ENCODE assay signal across 21 cellular contexts in the genomic region with DNA sequence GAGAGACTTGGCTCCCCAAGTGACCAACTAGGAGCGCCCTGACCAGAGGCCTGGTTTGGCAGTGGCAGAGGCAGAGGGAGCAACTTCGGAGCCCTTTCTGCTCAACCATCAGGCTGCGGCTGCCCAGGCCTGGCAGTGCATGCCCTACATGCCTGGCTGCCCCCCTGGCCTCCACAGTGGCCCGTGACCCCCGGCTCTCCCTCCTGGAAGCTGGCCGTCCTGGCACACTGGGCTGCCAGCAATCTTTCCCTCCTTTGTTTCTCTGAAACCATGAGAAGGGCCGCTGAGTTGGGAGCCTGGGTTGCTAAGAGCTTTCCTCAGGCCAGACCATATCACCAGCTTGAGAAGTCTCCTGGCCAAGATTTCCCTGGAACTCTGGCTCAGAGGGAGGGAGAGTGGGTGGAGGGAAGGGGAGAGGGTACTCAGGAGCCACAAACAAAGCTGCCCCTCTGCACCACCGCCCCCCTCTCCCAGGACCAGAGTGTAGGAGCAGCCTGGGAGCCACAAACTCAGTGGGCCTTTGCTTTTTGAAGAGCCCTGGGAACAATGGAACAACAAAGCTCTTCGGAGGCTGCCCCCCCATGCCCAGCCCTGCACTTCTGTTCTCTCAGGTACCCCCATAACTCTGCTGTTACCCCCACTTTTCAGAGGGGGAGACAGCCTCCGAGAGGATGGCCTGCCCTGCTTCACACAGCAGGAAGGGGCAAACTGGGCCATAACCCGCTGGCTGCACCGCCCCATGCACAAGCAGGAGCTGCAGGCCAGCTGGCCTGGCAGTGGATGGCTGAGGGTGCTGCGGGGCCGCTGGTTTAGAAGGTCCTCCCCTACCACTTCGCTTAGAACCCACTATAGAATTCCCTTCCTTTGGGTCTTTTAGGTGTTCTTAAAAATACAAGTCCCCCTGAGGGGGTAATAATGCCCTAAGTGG. TPM values are rescaled to one million over a fixed set of nuclear protein-coding genes. Genes with fewer than 3 reads are reported as not detected.
DNase-seq lines count a peak whose midpoint lies in the region; TF ChIP-seq lines count a peak whose summit lies in the region.
"Had no signal": no experiment of that assay in that cellular context is flagged by ENCODE, and none has a peak within 500 bp of the region (broad histone marks: within the 10 kb centered on the region; RNA-seq: fewer than 3 reads in every experiment).

No MANE protein-coding gene starts in this region.

- no peak for DNase-seq in activated CD4-positive, alpha-beta T cell treated with anti-CD3 and anti-CD28 coated beads, Interleukin-2, amount 10 ng/mL, durations not matched to agents 24 days and 14 days
- DNase-seq in activated CD4-positive, alpha-beta T cell treated with anti-CD3 and anti-CD28 coated beads, Interleukin-2, amount 10 ng/mL, durations not matched to agents 7 days and 5 days: no peak
- DNase-seq in left ventricle myocardium inferior (no peak), osteoblast (ENCODE audit: insufficient read length, low spot score, missing footprints) (peak; percentile 18), T-helper 2 cell (no peak), NCI-H146 (lab: John Stamatoyannopoulos, UW) (no peak), DMS114 treated with DMSO at 0.1 percent for 48 hours (lab: John Stamatoyannopoulos, UW; ENCODE audit: unreplicated experiment) (no peak)
- DNase-seq: activated CD4-positive, alpha-beta T cell treated with anti-CD3 and anti-CD28 coated beads for 36 hours; activated naive CD8-positive, alpha-beta T cell treated with anti-CD3 and anti-CD28 coated beads, Interleukin-2, amount 10 ng/mL, durations not matched to agents 7 days and 5 days; activated T-cell treated with anti-CD3 and anti-CD28 coated beads for 4 hours; CD4-positive, CD25-positive, alpha-beta regulatory T cell; DMS79 treated with DMSO at 0.1 percent for 48 hours; MM.1S; natural killer cell; NCI-H2029 treated with DMSO at 0.1 percent for 48 hours; NK-92 treated with Interleukin-12 subunit alpha and Interleukin-12 subunit beta, amount 100 ng/mL, for 24 hours; small intestine had no signal

- H3K4me2 ChIP-seq in osteoblast (ENCODE audit: insufficient read depth, low read length): no peak overlapping the region

- H2AFZ ChIP-seq in osteoblast (ENCODE audit: low read length): no peak overlapping the region

- peaks cover 66% of the 10 kb centered on the region for H3K79me2 ChIP-seq in osteoblast (ENCODE audit: insufficient read depth, low read length)

- H3K27me3 ChIP-seq in left ventricle myocardium inferior (ENCODE audit: low read depth) (no peaks in the 10 kb centered on the region), osteoblast (ENCODE audit: insufficient read depth, low read length) (no peaks in the 10 kb centered on the region)

- peaks cover 26% of the 10 kb centered on the region for H3K4me1 Mint-ChIP-seq in activated CD4-positive, alpha-beta T cell treated with anti-CD3 and anti-CD28 coated beads, Interleukin-2, amount 10 ng/mL, durations not matched to agents 24 days and 14 days
- peaks cover 5% of the 10 kb centered on the region for H3K4me1 Mint-ChIP-seq in activated CD4-positive, alpha-beta T cell treated with anti-CD3 and anti-CD28 coated beads, Interleukin-2, amount 10 ng/mL, durations not matched to agents 7 days and 5 days
- H3K4me1 Mint-ChIP-seq: natural killer cell had no signal

- H3K27ac Mint-ChIP-seq in activated CD4-positive, alpha-beta T cell treated with anti-CD3 and anti-CD28 coated beads, Interleukin-2, amount 10 ng/mL, durations not matched to agents 24 days and 14 days: peak overlapping the region; percentile 22
- H3K27ac Mint-ChIP-seq in activated CD4-positive, alpha-beta T cell treated with anti-CD3 and anti-CD28 coated beads, Interleukin-2, amount 10 ng/mL, durations not matched to agents 7 days and 5 days: no peak overlapping the region
- H3K27ac Mint-ChIP-seq: activated CD4-positive, alpha-beta T cell treated with anti-CD3 and anti-CD28 coated beads for 36 hours; activated naive CD8-positive, alpha-beta T cell treated with anti-CD3 and anti-CD28 coated beads, Interleukin-2, amount 10 ng/mL, durations not matched to agents 7 days and 5 days; CD4-positive, CD25-positive, alpha-beta regulatory T cell; natural killer cell; stimulated activated naive CD8-positive, alpha-beta T cell treated with anti-CD3 and anti-CD28 coated beads, Interleukin-15, Interleukin-2, amounts not matched to agents 100 ng/mL and 50 ng/mL, for 24 hours had no signal

- no peaks in the 10 kb centered on the region for H3K36me3 Mint-ChIP-seq in activated CD4-positive, alpha-beta T cell treated with anti-CD3 and anti-CD28 coated beads, Interleukin-2, amount 10 ng/mL, durations not matched to agents 24 days and 14 days (ENCODE audit: low read depth)
- no peaks in the 10 kb centered on the region for H3K36me3 Mint-ChIP-seq in activated CD4-positive, alpha-beta T cell treated with anti-CD3 and anti-CD28 coated beads, Interleukin-2, amount 10 ng/mL, durations not matched to agents 7 days and 5 days (ENCODE audit: low read depth)
- H3K36me3 Mint-ChIP-seq: activated naive CD8-positive, alpha-beta T cell treated with anti-CD3 and anti-CD28 coated beads, Interleukin-2, amount 10 ng/mL, durations not matched to agents 7 days and 5 days; CD4-positive, CD25-positive, alpha-beta regulatory T cell; natural killer cell had no signal

- H4K20me1 ChIP-seq in osteoblast (ENCODE audit: insufficient read depth, low read length): no peaks in the 10 kb centered on the region

- H3K36me3 ChIP-seq in left ventricle myocardium inferior: no peaks in the 10 kb centered on the region
- no peaks in the 10 kb centered on the region for H3K36me3 ChIP-seq in osteoblast (ENCODE audit: insufficient read depth, low read length)
- no peaks in the 10 kb centered on the region for H3K36me3 ChIP-seq in urinary bladder (ENCODE audit: insufficient read depth)
- H3K36me3 ChIP-seq: HAP-1 had no signal

- H3K27me3 Mint-ChIP-seq in activated CD4-positive, alpha-beta T cell treated with anti-CD3 and anti-CD28 coated beads, Interleukin-2, amount 10 ng/mL, durations not matched to agents 24 days and 14 days: peaks cover 4% of the 10 kb centered on the region
- peaks cover 5% of the 10 kb centered on the region for H3K27me3 Mint-ChIP-seq in activated CD4-positive, alpha-beta T cell treated with anti-CD3 and anti-CD28 coated beads, Interleukin-2, amount 10 ng/mL, durations not matched to agents 7 days and 5 days
- H3K27me3 Mint-ChIP-seq: activated CD4-positive, alpha-beta T cell treated with anti-CD3 and anti-CD28 coated beads for 36 hours; stimulated activated naive CD8-positive, alpha-beta T cell treated with anti-CD3 and anti-CD28 coated beads, Interleukin-15, Interleukin-2, amounts not matched to agents 100 ng/mL and 50 ng/mL, for 24 hours had no signal

- WGBS in urinary bladder: 78% methylated on average over 15 of the region's 15 CpGs

- TF ChIP-seq CTCF in left ventricle myocardium inferior (IDR thresholded peaks at IDR 0.05; ENCODE audit: borderline replicate concordance): no peak
- no peak for TF ChIP-seq CTCF in osteoblast (IDR thresholded peaks at IDR 0.05; ENCODE audit: extremely low read depth, low read depth, low read length)

- H3K4me3 Mint-ChIP-seq in activated CD4-positive, alpha-beta T cell treated with anti-CD3 and anti-CD28 coated beads, Interleukin-2, amount 10 ng/mL, durations not matched to agents 24 days and 14 days: no peak overlapping the region
- no peak overlapping the region for H3K4me3 Mint-ChIP-seq in activated CD4-positive, alpha-beta T cell treated with anti-CD3 and anti-CD28 coated beads, Interleukin-2, amount 10 ng/mL, durations not matched to agents 7 days and 5 days
- H3K4me3 Mint-ChIP-seq: activated CD4-positive, alpha-beta T cell treated with anti-CD3 and anti-CD28 coated beads for 36 hours; activated naive CD8-positive, alpha-beta T cell treated with anti-CD3 and anti-CD28 coated beads, Interleukin-2, amount 10 ng/mL, durations not matched to agents 7 days and 5 days; CD4-positive, CD25-positive, alpha-beta regulatory T cell; natural killer cell; stimulated activated naive CD8-positive, alpha-beta T cell treated with anti-CD3 and anti-CD28 coated beads, Interleukin-15, Interleukin-2, amounts not matched to agents 100 ng/mL and 50 ng/mL, for 24 hours had no signal

- peak overlapping the region; percentile 48 for H3K27ac ChIP-seq in left ventricle myocardium inferior (replicated peaks)
- no peak overlapping the region for H3K27ac ChIP-seq in osteoblast (ENCODE audit: low read depth, low read length)
- peak overlapping the region; percentile 15 for H3K27ac ChIP-seq in urinary bladder (ENCODE audit: low read depth)

- POLR2A ChIA-PET in activated CD4-positive, alpha-beta T cell treated with anti-CD3 and anti-CD28 coated beads, Interleukin-2, amount 10 ng/mL, durations not matched to agents 7 days and 5 days (lab: Charles Lee): no interaction called here

- peaks cover 74% of the 10 kb centered on the region for H3K4me1 ChIP-seq in left ventricle myocardium inferior
- H3K4me1 ChIP-seq in osteoblast (ENCODE audit: insufficient read depth, low read length): peaks cover 45% of the 10 kb centered on the region
- no peaks in the 10 kb centered on the region for H3K4me1 ChIP-seq in urinary bladder (ENCODE audit: insufficient read depth)
- H3K4me1 ChIP-seq: HAP-1 had no signal

- no peak overlapping the region for H3K4me3 ChIP-seq in left ventricle myocardium inferior
- H3K4me3 ChIP-seq in osteoblast (ENCODE audit: insufficient read depth, low read length): no peak overlapping the region
- no peak overlapping the region for H3K4me3 ChIP-seq in urinary bladder (ENCODE audit: low read depth, low read length)
- H3K4me3 ChIP-seq: HAP-1 had no signal

- intact Hi-C loops in activated CD4-positive, alpha-beta T cell treated with anti-CD3 and anti-CD28 coated beads, Interleukin-2, amount 10 ng/mL, durations not matched to agents 24 days and 14 days (cut with micrococcal nuclease): no loop called here
- intact Hi-C loops in left ventricle myocardium inferior (cut with micrococcal nuclease): no loop called here

- CTCF ChIA-PET in activated CD4-positive, alpha-beta T cell treated with anti-CD3 and anti-CD28 coated beads, Interleukin-2, amount 10 ng/mL, durations not matched to agents 7 days and 5 days (lab: Charles Lee): interaction anchor here (0.9 kb wide), 1 partner anchor 95 kb away, joined by 6 read pairs; no protein-coding TSS in a partner anchor

- no peaks in the 10 kb centered on the region for H3K9me3 Mint-ChIP-seq in activated CD4-positive, alpha-beta T cell treated with anti-CD3 and anti-CD28 coated beads, Interleukin-2, amount 10 ng/mL, durations not matched to agents 24 days and 14 days
- no peaks in the 10 kb centered on the region for H3K9me3 Mint-ChIP-seq in activated CD4-positive, alpha-beta T cell treated with anti-CD3 and anti-CD28 coated beads, Interleukin-2, amount 10 ng/mL, durations not matched to agents 7 days and 5 days
- H3K9me3 Mint-ChIP-seq: activated naive CD8-positive, alpha-beta T cell treated with anti-CD3 and anti-CD28 coated beads, Interleukin-2, amount 10 ng/mL, durations not matched to agents 7 days and 5 days; natural killer cell; stimulated activated naive CD8-positive, alpha-beta T cell treated with anti-CD3 and anti-CD28 coated beads, Interleukin-15, Interleukin-2, amounts not matched to agents 100 ng/mL and 50 ng/mL, for 24 hours had no signal

- H3K9me3 ChIP-seq in left ventricle myocardium inferior (replicated peaks) (no peaks in the 10 kb centered on the region), osteoblast (ENCODE audit: low read depth, low read length) (no peaks in the 10 kb centered on the region)
- H3K9me3 ChIP-seq: HAP-1 had no signal

RNA-seq across cellular contexts. Expression of a gene that starts 11.3 kb away (rescaled TPM):
- total RNA-seq in activated CD4-positive, alpha-beta T cell treated with anti-CD3 and anti-CD28 coated beads, Interleukin-2, amount 10 ng/mL, durations not matched to agents 24 days and 14 days: 0.09 and 0.16 TPM in 2 replicates
- total RNA-seq in activated CD4-positive, alpha-beta T cell treated with anti-CD3 and anti-CD28 coated beads, Interleukin-2, amount 10 ng/mL, durations not matched to agents 7 days and 5 days: not detected
- total RNA-seq in left ventricle myocardium inferior (5.0 TPM), osteoblast (10.5 and 14.1 TPM in 2 replicates), urinary bladder (4.2 TPM)
- 6.4 TPM for polyA plus RNA-seq in urinary bladder
- total RNA-seq: activated naive CD8-positive, alpha-beta T cell treated with anti-CD3 and anti-CD28 coated beads, Interleukin-2, amount 10 ng/mL, durations not matched to agents 7 days and 5 days; CD4-positive, CD25-positive, alpha-beta regulatory T cell; T-helper 2 cell treated with Interferon-gamma antibody and Interleukin-4, amounts not matched to agents 100 ng/mL and 5 ng/mL, for 36 hours had no signal
- polyA plus RNA-seq: CD4-positive, CD25-positive, alpha-beta regulatory T cell had no signal
